ENCODE assay signal across 1 cellular context in the genomic region with DNA sequence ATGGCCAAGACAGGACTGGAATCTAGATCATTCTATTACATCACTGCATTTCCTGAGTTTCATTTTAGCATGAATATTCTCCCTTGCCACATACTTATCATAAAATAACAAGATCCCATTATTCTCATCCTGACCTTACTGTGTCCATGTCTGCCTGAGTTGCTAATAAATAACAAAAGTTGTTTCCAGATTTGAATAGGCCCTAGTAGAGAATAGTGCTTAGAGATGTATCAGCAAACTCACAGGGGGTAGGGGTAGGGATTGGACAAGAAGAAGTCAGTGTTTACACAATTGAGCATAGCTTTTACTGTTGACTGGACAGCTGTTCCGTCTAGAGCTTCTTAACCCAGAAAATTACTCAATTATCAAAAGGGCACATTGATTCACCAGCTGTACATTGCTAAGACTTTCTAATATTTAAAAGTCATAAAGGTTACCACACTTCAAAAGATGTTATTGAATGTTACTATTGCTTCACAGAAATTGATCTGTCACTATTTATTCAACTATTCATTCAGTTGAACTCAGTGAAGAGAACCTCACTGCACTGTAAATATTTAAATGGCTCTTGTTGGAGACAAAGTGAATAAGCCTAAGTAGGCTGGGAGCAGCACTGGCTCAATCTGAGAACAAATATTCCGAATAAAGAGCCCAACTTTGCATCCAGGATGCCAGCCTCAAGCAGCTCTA.
TF ChIP-seq lines count a peak whose summit lies in the region.

No MANE protein-coding gene starts in this region.

TF ChIP-seq in HepG2, 621 proteins besides CTCF, POLR2A, EP300 and RAD21 (continued from another document):
- TF ChIP-seq ZNF460 (CRISPR knock-in tag; IDR thresholded peaks at IDR 0.05; ENCODE audit: borderline replicate concordance) (no peak), TAF1 (CRISPR knock-in tag; IDR thresholded peaks at IDR 0.05) (no peak), SRY (CRISPR knock-in tag; IDR thresholded peaks at IDR 0.05) (no peak), ATAD3A (CRISPR knock-in tag; IDR thresholded peaks at IDR 0.05) (no peak), ZNF451 (CRISPR knock-in tag; IDR thresholded peaks at IDR 0.05) (no peak), ATRX (CRISPR knock-in tag; IDR thresholded peaks at IDR 0.05; ENCODE audit: borderline replicate concordance) (no peak), NFYC (CRISPR knock-in tag; IDR thresholded peaks at IDR 0.05) (no peak), ZBTB42 (CRISPR knock-in tag; IDR thresholded peaks at IDR 0.05) (no peak), ZFP36L1 (CRISPR knock-in tag; IDR thresholded peaks at IDR 0.05) (no peak; the same call in 1 of the 2 replicates), ZNF224 (CRISPR knock-in tag; IDR thresholded peaks at IDR 0.05) (no peak), PHF8 (CRISPR knock-in tag; IDR thresholded peaks at IDR 0.05) (no peak), SAFB2 (CRISPR knock-in tag; IDR thresholded peaks at IDR 0.05; ENCODE audit: borderline replicate concordance, low read depth) (no peak), SALL1 (CRISPR knock-in tag; IDR thresholded peaks at IDR 0.05) (peak; percentile 69; the same call in 1 of the 2 replicates), NR2F1 (CRISPR knock-in tag; IDR thresholded peaks at IDR 0.05) (peak; percentile 91 to 98), ZEB1 (IDR thresholded peaks at IDR 0.05; ENCODE audit: insufficient replicate concordance, low read depth) (no peak), SOX6 (IDR thresholded peaks at IDR 0.05) (no peak), SOX6 (CRISPR knock-in tag; IDR thresholded peaks at IDR 0.05) (peak; percentile 96), ZNF484 (CRISPR knock-in tag; IDR thresholded peaks at IDR 0.05; ENCODE audit: borderline replicate concordance, low read depth) (no peak), TMF1 (CRISPR knock-in tag; IDR thresholded peaks at IDR 0.05; ENCODE audit: low read depth) (no peak), U2AF2 (IDR thresholded peaks at IDR 0.05; ENCODE audit: low read depth, low read length) (no peak), PITX1 (CRISPR knock-in tag; IDR thresholded peaks at IDR 0.05) (peak; percentile 95)
- TF ChIP-seq, protein P1, sequence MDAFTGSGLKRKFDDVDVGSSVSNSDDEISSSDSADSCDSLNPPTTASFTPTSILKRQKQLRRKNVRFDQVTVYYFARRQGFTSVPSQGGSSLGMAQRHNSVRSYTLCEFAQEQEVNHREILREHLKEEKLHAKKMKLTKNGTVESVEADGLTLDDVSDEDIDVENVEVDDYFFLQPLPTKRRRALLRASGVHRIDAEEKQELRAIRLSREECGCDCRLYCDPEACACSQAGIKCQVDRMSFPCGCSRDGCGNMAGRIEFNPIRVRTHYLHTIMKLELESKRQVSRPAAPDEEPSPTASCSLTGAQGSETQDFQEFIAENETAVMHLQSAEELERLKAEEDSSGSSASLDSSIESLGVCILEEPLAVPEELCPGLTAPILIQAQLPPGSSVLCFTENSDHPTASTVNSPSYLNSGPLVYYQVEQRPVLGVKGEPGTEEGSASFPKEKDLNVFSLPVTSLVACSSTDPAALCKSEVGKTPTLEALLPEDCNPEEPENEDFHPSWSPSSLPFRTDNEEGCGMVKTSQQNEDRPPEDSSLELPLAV (CRISPR knock-in tag; conservative IDR thresholded peaks at IDR 0.05; ENCODE audit: low read depth), result no peak
- TF ChIP-seq, protein P2, sequence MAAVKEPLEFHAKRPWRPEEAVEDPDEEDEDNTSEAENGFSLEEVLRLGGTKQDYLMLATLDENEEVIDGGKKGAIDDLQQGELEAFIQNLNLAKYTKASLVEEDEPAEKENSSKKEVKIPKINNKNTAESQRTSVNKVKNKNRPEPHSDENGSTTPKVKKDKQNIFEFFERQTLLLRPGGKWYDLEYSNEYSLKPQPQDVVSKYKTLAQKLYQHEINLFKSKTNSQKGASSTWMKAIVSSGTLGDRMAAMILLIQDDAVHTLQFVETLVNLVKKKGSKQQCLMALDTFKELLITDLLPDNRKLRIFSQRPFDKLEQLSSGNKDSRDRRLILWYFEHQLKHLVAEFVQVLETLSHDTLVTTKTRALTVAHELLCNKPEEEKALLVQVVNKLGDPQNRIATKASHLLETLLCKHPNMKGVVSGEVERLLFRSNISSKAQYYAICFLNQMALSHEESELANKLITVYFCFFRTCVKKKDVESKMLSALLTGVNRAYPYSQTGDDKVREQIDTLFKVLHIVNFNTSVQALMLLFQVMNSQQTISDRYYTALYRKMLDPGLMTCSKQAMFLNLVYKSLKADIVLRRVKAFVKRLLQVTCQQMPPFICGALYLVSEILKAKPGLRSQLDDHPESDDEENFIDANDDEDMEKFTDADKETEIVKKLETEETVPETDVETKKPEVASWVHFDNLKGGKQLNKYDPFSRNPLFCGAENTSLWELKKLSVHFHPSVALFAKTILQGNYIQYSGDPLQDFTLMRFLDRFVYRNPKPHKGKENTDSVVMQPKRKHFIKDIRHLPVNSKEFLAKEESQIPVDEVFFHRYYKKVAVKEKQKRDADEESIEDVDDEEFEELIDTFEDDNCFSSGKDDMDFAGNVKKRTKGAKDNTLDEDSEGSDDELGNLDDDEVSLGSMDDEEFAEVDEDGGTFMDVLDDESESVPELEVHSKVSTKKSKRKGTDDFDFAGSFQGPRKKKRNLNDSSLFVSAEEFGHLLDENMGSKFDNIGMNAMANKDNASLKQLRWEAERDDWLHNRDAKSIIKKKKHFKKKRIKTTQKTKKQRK (IDR thresholded peaks at IDR 0.05; ENCODE audit: low read length), result no peak
- TF ChIP-seq, protein P3, sequence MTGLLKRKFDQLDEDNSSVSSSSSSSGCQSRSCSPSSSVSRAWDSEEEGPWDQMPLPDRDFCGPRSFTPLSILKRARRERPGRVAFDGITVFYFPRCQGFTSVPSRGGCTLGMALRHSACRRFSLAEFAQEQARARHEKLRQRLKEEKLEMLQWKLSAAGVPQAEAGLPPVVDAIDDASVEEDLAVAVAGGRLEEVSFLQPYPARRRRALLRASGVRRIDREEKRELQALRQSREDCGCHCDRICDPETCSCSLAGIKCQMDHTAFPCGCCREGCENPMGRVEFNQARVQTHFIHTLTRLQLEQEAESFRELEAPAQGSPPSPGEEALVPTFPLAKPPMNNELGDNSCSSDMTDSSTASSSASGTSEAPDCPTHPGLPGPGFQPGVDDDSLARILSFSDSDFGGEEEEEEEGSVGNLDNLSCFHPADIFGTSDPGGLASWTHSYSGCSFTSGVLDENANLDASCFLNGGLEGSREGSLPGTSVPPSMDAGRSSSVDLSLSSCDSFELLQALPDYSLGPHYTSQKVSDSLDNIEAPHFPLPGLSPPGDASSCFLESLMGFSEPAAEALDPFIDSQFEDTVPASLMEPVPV (CRISPR knock-in tag; IDR thresholded peaks at IDR 0.05), result no peak
- TF ChIP-seq, protein P4, sequence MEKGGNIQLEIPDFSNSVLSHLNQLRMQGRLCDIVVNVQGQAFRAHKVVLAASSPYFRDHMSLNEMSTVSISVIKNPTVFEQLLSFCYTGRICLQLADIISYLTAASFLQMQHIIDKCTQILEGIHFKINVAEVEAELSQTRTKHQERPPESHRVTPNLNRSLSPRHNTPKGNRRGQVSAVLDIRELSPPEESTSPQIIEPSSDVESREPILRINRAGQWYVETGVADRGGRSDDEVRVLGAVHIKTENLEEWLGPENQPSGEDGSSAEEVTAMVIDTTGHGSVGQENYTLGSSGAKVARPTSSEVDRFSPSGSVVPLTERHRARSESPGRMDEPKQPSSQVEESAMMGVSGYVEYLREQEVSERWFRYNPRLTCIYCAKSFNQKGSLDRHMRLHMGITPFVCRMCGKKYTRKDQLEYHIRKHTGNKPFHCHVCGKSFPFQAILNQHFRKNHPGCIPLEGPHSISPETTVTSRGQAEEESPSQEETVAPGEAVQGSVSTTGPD (CRISPR knock-in tag; IDR thresholded peaks at IDR 0.05), result no peak
- TF ChIP-seq, protein P5, sequence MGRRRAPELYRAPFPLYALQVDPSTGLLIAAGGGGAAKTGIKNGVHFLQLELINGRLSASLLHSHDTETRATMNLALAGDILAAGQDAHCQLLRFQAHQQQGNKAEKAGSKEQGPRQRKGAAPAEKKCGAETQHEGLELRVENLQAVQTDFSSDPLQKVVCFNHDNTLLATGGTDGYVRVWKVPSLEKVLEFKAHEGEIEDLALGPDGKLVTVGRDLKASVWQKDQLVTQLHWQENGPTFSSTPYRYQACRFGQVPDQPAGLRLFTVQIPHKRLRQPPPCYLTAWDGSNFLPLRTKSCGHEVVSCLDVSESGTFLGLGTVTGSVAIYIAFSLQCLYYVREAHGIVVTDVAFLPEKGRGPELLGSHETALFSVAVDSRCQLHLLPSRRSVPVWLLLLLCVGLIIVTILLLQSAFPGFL (CRISPR knock-in tag; IDR thresholded peaks at IDR 0.05), result no peak
- TF ChIP-seq, protein P6, sequence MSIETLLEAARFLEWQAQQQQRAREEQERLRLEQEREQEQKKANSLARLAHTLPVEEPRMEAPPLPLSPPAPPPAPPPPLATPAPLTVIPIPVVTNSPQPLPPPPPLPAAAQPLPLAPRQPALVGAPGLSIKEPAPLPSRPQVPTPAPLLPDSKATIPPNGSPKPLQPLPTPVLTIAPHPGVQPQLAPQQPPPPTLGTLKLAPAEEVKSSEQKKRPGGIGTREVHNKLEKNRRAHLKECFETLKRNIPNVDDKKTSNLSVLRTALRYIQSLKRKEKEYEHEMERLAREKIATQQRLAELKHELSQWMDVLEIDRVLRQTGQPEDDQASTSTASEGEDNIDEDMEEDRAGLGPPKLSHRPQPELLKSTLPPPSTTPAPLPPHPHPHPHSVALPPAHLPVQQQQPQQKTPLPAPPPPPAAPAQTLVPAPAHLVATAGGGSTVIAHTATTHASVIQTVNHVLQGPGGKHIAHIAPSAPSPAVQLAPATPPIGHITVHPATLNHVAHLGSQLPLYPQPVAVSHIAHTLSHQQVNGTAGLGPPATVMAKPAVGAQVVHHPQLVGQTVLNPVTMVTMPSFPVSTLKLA (IDR thresholded peaks at IDR 0.05), result no peak
- TF ChIP-seq, protein P7, sequence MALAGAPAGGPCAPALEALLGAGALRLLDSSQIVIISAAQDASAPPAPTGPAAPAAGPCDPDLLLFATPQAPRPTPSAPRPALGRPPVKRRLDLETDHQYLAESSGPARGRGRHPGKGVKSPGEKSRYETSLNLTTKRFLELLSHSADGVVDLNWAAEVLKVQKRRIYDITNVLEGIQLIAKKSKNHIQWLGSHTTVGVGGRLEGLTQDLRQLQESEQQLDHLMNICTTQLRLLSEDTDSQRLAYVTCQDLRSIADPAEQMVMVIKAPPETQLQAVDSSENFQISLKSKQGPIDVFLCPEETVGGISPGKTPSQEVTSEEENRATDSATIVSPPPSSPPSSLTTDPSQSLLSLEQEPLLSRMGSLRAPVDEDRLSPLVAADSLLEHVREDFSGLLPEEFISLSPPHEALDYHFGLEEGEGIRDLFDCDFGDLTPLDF (CRISPR knock-in tag; IDR thresholded peaks at IDR 0.05), result no peak; the same call in 1 of the 2 replicates
- TF ChIP-seq, protein P8, sequence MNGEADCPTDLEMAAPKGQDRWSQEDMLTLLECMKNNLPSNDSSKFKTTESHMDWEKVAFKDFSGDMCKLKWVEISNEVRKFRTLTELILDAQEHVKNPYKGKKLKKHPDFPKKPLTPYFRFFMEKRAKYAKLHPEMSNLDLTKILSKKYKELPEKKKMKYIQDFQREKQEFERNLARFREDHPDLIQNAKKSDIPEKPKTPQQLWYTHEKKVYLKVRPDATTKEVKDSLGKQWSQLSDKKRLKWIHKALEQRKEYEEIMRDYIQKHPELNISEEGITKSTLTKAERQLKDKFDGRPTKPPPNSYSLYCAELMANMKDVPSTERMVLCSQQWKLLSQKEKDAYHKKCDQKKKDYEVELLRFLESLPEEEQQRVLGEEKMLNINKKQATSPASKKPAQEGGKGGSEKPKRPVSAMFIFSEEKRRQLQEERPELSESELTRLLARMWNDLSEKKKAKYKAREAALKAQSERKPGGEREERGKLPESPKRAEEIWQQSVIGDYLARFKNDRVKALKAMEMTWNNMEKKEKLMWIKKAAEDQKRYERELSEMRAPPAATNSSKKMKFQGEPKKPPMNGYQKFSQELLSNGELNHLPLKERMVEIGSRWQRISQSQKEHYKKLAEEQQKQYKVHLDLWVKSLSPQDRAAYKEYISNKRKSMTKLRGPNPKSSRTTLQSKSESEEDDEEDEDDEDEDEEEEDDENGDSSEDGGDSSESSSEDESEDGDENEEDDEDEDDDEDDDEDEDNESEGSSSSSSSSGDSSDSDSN (CRISPR knock-in tag; IDR thresholded peaks at IDR 0.05), result no peak
- TF ChIP-seq, protein P9, sequence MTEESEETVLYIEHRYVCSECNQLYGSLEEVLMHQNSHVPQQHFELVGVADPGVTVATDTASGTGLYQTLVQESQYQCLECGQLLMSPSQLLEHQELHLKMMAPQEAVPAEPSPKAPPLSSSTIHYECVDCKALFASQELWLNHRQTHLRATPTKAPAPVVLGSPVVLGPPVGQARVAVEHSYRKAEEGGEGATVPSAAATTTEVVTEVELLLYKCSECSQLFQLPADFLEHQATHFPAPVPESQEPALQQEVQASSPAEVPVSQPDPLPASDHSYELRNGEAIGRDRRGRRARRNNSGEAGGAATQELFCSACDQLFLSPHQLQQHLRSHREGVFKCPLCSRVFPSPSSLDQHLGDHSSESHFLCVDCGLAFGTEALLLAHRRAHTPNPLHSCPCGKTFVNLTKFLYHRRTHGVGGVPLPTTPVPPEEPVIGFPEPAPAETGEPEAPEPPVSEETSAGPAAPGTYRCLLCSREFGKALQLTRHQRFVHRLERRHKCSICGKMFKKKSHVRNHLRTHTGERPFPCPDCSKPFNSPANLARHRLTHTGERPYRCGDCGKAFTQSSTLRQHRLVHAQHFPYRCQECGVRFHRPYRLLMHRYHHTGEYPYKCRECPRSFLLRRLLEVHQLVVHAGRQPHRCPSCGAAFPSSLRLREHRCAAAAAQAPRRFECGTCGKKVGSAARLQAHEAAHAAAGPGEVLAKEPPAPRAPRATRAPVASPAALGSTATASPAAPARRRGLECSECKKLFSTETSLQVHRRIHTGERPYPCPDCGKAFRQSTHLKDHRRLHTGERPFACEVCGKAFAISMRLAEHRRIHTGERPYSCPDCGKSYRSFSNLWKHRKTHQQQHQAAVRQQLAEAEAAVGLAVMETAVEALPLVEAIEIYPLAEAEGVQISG (CRISPR knock-in tag; IDR thresholded peaks at IDR 0.05), result no peak
